In genomic region chr7:104794154-104794553, GRCh38 we compare ENCODE assay signal across 26 cellular contexts.
A peak's percentile ranks its signal among the peaks of the same experiment; 100 is the strongest.
DNase-seq lines count a peak whose midpoint lies in the region; TF ChIP-seq lines count a peak whose summit lies in the region.
"Had no signal": no experiment of that assay in that cellular context is flagged by ENCODE, and none has a peak within 500 bp of the region (broad histone marks: within the 10 kb centered on the region; RNA-seq: fewer than 3 reads in every experiment).

No MANE protein-coding gene starts in this region.

- no peaks in the 10 kb centered on the region for H3K27me3 ChIP-seq in thyroid gland
- H3K27me3 ChIP-seq: BLaER1 treated with 17β-estradiol and CSF1 and Interleukin-3, amounts not matched to agents 10 nM and 100 nM had no signal

- H3K27ac ChIP-seq in thyroid gland (no peak overlapping the region), substantia nigra (ENCODE audit: low read depth, low read length, poor library complexity, severe bottlenecking) (no peak overlapping the region)
- H3K27ac ChIP-seq: BLaER1 treated with 17β-estradiol and CSF1 and Interleukin-3, amounts not matched to agents 10 nM and 100 nM had no signal

- H3K9me3 ChIP-seq in thyroid gland = no peaks in the 10 kb centered on the region
- H3K9me3 ChIP-seq: BLaER1 treated with 17β-estradiol and CSF1 and Interleukin-3, amounts not matched to agents 10 nM and 100 nM had no signal

- no peaks in the 10 kb centered on the region for H3K4me1 ChIP-seq in thyroid gland
- H3K4me1 ChIP-seq: BLaER1 treated with 17β-estradiol and CSF1 and Interleukin-3, amounts not matched to agents 10 nM and 100 nM had no signal

- 83 to 84% methylated on average over 3 of the region's 3 CpGs for WGBS in thyroid gland, 2 donors

- intact Hi-C loops in thyroid gland (cut with DNase I) (no loop called here), posterior vena cava (cut with DNase I) (no loop called here)

- TF ChIP-seq CTCF in thyroid gland (IDR thresholded peaks at IDR 0.05) = no peak

- no peaks in the 10 kb centered on the region for H3K36me3 ChIP-seq in thyroid gland
- H3K36me3 ChIP-seq: BLaER1 treated with 17β-estradiol and CSF1 and Interleukin-3, amounts not matched to agents 10 nM and 100 nM had no signal

- TF ChIP-seq POLR2A in thyroid gland (IDR thresholded peaks at IDR 0.05) = no peak

- DNase-seq in EL = peak; percentile 13
- DNase-seq in RPMI7951 (ENCODE audit: low read depth) = peak; percentile 13
- peak; percentile 2 for DNase-seq in dermis blood vessel endothelial cell
- peak; percentile 49 for DNase-seq in kidney tubule cell (ENCODE audit: low spot score)
- no peak for DNase-seq in thyroid gland
- DNase-seq in substantia nigra (lab: John Stamatoyannopoulos, UW) = no peak
- DNase-seq in posterior vena cava (ENCODE audit: low spot score) = no peak
- no peak for DNase-seq in amygdala (lab: John Stamatoyannopoulos, UW)
- DNase-seq: AML-193; CD4-positive, alpha-beta T cell; COR-L47; DMS53; GDM1; HCEC 1CT; Karpas-422; MV-4-11; NCI-H1105; NCI-H146; NCI-H1930; NCI-H2107; NCI-H524; NCI-H774; Right ventricle myocardium superior; SW 1271 had no signal

- no peak overlapping the region for H3K4me3 ChIP-seq in thyroid gland (replicated peaks in 1 of 3)
- H3K4me3 ChIP-seq: BLaER1 treated with 17β-estradiol and CSF1 and Interleukin-3, amounts not matched to agents 10 nM and 100 nM; GM12878 had no signal

Comparison
In these comparisons a context has a peak if more than half of its experiments do, and no peak if none do; other contexts are left out.
1. DNase-seq: peak in EL (single experiment), RPMI7951 (single experiment), dermis blood vessel endothelial cell (single experiment) and kidney tubule cell (single experiment); none in thyroid gland (0 of 2), substantia nigra (0 of 49), posterior vena cava (single experiment) and amygdala (0 of 56).